Comparison of ENCODE assay signal across 16 cellular contexts in the genomic region with DNA sequence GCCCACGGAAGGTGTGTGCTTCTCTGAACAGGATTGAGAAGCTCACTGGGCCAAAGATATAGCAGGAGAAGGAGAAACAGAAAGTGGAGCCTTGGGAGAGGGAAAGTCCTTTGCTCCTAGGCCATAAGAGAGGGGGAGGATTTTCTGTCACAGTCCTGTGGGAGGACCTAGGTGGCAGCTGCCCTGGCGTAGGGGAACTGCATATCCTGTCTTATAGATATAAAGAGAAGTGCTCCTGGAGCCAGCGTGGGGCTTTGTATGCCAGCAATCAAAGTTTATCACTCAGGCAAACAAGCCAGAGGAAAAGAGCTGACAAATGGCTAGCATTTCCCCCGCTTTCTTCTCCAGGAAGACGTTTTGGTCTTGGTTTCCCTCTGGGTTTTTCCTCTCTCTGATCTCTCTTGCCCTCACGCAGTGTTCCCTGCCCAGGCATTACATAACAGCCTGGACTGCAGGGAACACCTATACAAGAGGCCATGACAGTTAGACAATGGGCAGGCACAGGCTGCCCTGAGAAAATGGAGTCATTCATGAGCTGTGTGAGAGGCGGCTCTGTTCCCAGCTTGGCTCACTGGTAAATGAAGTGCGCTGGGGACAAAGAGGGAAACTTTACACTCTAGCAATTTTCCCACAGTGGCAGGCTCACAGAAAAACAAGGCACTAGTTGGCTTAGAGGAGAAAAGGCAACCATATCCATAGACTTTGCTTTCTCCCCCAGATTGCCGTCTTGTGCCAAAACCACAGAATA. TPM values are rescaled to one million over a fixed set of nuclear protein-coding genes. Genes with fewer than 3 reads are reported as not detected.
A peak's percentile ranks its signal among the peaks of the same experiment; 100 is the strongest.
DNase-seq lines count a peak whose midpoint lies in the region; ATAC-seq and TF ChIP-seq lines count a peak whose summit lies in the region.
"Had no signal": no experiment of that assay in that cellular context is flagged by ENCODE, and none has a peak within 500 bp of the region (broad histone marks: within the 10 kb centered on the region; RNA-seq: fewer than 3 reads in every experiment).

No MANE protein-coding gene starts in this region.

- H3K27ac ChIP-seq in ectodermal cell (ENCODE audit: insufficient read depth, low read depth, low read length, poor library complexity, severe bottlenecking): peak overlapping the region; percentile 9
- H3K27ac ChIP-seq in tibial nerve: peak overlapping the region; percentile 48 to 83 (median 80)
- H3K27ac ChIP-seq: transverse colon had no signal

- H3K4me1 ChIP-seq in ectodermal cell (ENCODE audit: control insufficient read depth, insufficient read depth, low read length) (peaks cover 5% of the 10 kb centered on the region), mucosa of descending colon (ENCODE audit: low read depth) (no peaks in the 10 kb centered on the region), tibial nerve (peaks cover 0 to 22% (median 2%) of the 10 kb centered on the region in 4 donors)
- H3K4me1 ChIP-seq: transverse colon had no signal

- TF ChIP-seq CTCF in mucosa of descending colon (IDR thresholded peaks at IDR 0.05) (no peak), tibial nerve (IDR thresholded peaks at IDR 0.05) (no peak)

- no peaks in the 10 kb centered on the region for H3K27me3 ChIP-seq in ectodermal cell (ENCODE audit: control insufficient read depth, insufficient read depth, low read length, poor library complexity, severe bottlenecking)
- no peaks in the 10 kb centered on the region for H3K27me3 ChIP-seq in tibial nerve
- H3K27me3 ChIP-seq: transverse colon had no signal

- no peaks in the 10 kb centered on the region for H3K9me3 Mint-ChIP-seq in T-helper 2 cell treated with Interferon-gamma antibody and Interleukin-4, amounts not matched to agents 5 μg/mL and 100 μg/mL, for 36 hours
- H3K9me3 Mint-ChIP-seq: natural killer cell treated with Interleukin-12 subunit alpha and Interleukin-12 subunit beta and Interleukin-15 and Interleukin-18, amount 100 ng/mL, for 72 hours had no signal

- H3K4me3 ChIP-seq in ectodermal cell (ENCODE audit: insufficient read depth, low read depth, low read length): no peak overlapping the region
- no peak overlapping the region for H3K4me3 ChIP-seq in mucosa of descending colon
- H3K4me3 ChIP-seq in tibial nerve: no peak overlapping the region
- H3K4me3 ChIP-seq: transverse colon had no signal

- H3K36me3 ChIP-seq in ectodermal cell (ENCODE audit: control insufficient read depth, insufficient read depth, low read length): no peaks in the 10 kb centered on the region
- no peaks in the 10 kb centered on the region for H3K36me3 ChIP-seq in mucosa of descending colon (ENCODE audit: low read depth)
- no peaks in the 10 kb centered on the region for H3K36me3 ChIP-seq in tibial nerve
- H3K36me3 ChIP-seq: transverse colon had no signal

- peaks cover 16% of the 10 kb centered on the region for H3K27me3 Mint-ChIP-seq in T-helper 2 cell treated with Interferon-gamma antibody and Interleukin-4, amounts not matched to agents 5 μg/mL and 100 μg/mL, for 36 hours (ENCODE audit: low read depth)

- intact Hi-C loops in mucosa of descending colon (cut with DNase I, micrococcal nuclease): no loop called here

- peak; percentile 75 to 94 for TF ChIP-seq EP300 in tibial nerve (IDR thresholded peaks at IDR 0.05)

- H3K4me1 Mint-ChIP-seq in T-helper 2 cell treated with Interferon-gamma antibody and Interleukin-4, amounts not matched to agents 5 μg/mL and 100 μg/mL, for 36 hours (ENCODE audit: low read depth): peaks cover 2% of the 10 kb centered on the region

- ATAC-seq in mucosa of descending colon: peak; percentile 59
- no peak for ATAC-seq in GM21576 (IDR thresholded peaks at IDR 0.05; ENCODE audit: unreplicated experiment)
- ATAC-seq in HG02678 (IDR thresholded peaks at IDR 0.05; ENCODE audit: unreplicated experiment): no peak
- ATAC-seq: natural killer cell treated with Interleukin-12 subunit alpha and Interleukin-12 subunit beta and Interleukin-15 and Interleukin-18, amount 100 ng/mL, for 72 hours had no signal

- peak overlapping the region; percentile 32 for H3K27ac Mint-ChIP-seq in T-helper 2 cell treated with Interferon-gamma antibody and Interleukin-4, amounts not matched to agents 5 μg/mL and 100 μg/mL, for 36 hours
- H3K27ac Mint-ChIP-seq: natural killer cell treated with Interleukin-12 subunit alpha and Interleukin-12 subunit beta and Interleukin-15 and Interleukin-18, amount 100 ng/mL, for 72 hours had no signal

- H3K9me3 ChIP-seq in ectodermal cell (ENCODE audit: control insufficient read depth, low read length): no peaks in the 10 kb centered on the region
- no peaks in the 10 kb centered on the region for H3K9me3 ChIP-seq in mucosa of descending colon
- no peaks in the 10 kb centered on the region for H3K9me3 ChIP-seq in tibial nerve
- H3K9me3 ChIP-seq: transverse colon had no signal

- H3K36me3 Mint-ChIP-seq in T-helper 2 cell treated with Interferon-gamma antibody and Interleukin-4, amounts not matched to agents 5 μg/mL and 100 μg/mL, for 36 hours (ENCODE audit: low read depth): no peaks in the 10 kb centered on the region
- H3K36me3 Mint-ChIP-seq: natural killer cell treated with Interleukin-12 subunit alpha and Interleukin-12 subunit beta and Interleukin-15 and Interleukin-18, amount 100 ng/mL, for 72 hours had no signal

- TF ChIP-seq POLR2A in tibial nerve (IDR thresholded peaks at IDR 0.05): no peak

- DNase-seq in T-helper 2 cell treated with Interferon-gamma antibody and Interleukin-4, amounts not matched to agents 5 μg/mL and 100 μg/mL, for 36 hours (ENCODE audit: low spot score): no peak
- DNase-seq in T-helper 2 cell (no peak), mucosa of descending colon (no peak), tibial nerve (ENCODE audit: low spot score in 2 of 2) (peak in 1 of 2 donors; percentile 18), NCI-H446 treated with DMSO at 0.1 percent for 48 hours (lab: John Stamatoyannopoulos, UW) (no peak)
- DNase-seq: effector memory CD4-positive, alpha-beta T cell; kidney; NCI-H1436; NCI-H82; SHP77 treated with DMSO at 0.1 percent for 48 hours; transverse colon had no signal

- 80 to 86% methylated on average over 9 of the region's 9 CpGs for WGBS in ectodermal cell, 2 experiments
- WGBS in tibial nerve, 2 donors: 36 to 41% methylated on average over 9 of the region's 9 CpGs

- H3K4me3 Mint-ChIP-seq in T-helper 2 cell treated with Interferon-gamma antibody and Interleukin-4, amounts not matched to agents 5 μg/mL and 100 μg/mL, for 36 hours: no peak overlapping the region
- H3K4me3 Mint-ChIP-seq: natural killer cell treated with Interleukin-12 subunit alpha and Interleukin-12 subunit beta and Interleukin-15 and Interleukin-18, amount 100 ng/mL, for 72 hours had no signal

RNA-seq across cellular contexts. Expression of a gene that starts 52.5 kb away (rescaled TPM):
- polyA plus RNA-seq in ectodermal cell (2013, experiment 1 of 4): 0.52 TPM
- 0.64 TPM for polyA plus RNA-seq in ectodermal cell (2013, experiment 2 of 4)
- 0.37 TPM for polyA plus RNA-seq in ectodermal cell (2013, experiment 3 of 4)
- polyA plus RNA-seq in ectodermal cell (2013, experiment 4 of 4): 0.53 TPM
- total RNA-seq in mucosa of descending colon: under 1 TPM in 1 of 3 donors, not detected in 2; 0.07 TPM
- 1 to 10 TPM in 2 of 4 donors, under 1 TPM in 2; 0.20 to 1.5 (median 1.2) TPM for total RNA-seq in tibial nerve
- total RNA-seq: A172; kidney; natural killer cell treated with Interleukin-12 subunit alpha and Interleukin-12 subunit beta and Interleukin-15 and Interleukin-18, amount 100 ng/mL, for 72 hours had no signal
